In genomic region chr12:122825773-122826724, GRCh38 we compare ENCODE assay signal across 1 cellular context.
A peak's percentile ranks its signal among the peaks of the same experiment; 100 is the strongest.
TF ChIP-seq lines count a peak whose summit lies in the region.

No MANE protein-coding gene starts in this region.

TF ChIP-seq in HepG2, 621 proteins besides CTCF, POLR2A, EP300 and RAD21:
- TF ChIP-seq, protein P1, sequence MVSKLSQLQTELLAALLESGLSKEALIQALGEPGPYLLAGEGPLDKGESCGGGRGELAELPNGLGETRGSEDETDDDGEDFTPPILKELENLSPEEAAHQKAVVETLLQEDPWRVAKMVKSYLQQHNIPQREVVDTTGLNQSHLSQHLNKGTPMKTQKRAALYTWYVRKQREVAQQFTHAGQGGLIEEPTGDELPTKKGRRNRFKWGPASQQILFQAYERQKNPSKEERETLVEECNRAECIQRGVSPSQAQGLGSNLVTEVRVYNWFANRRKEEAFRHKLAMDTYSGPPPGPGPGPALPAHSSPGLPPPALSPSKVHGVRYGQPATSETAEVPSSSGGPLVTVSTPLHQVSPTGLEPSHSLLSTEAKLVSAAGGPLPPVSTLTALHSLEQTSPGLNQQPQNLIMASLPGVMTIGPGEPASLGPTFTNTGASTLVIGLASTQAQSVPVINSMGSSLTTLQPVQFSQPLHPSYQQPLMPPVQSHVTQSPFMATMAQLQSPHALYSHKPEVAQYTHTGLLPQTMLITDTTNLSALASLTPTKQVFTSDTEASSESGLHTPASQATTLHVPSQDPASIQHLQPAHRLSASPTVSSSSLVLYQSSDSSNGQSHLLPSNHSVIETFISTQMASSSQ (IDR thresholded peaks at IDR 0.05; ENCODE audit: low read depth), result peak; percentile 77
- TF ChIP-seq, protein P1 (CRISPR knock-in tag; IDR thresholded peaks at IDR 0.05; ENCODE audit: borderline replicate concordance), result no peak; the same call in 1 of the 2 replicates
- TF ChIP-seq NPAS2 (CRISPR knock-in tag; IDR thresholded peaks at IDR 0.05; ENCODE audit: borderline replicate concordance) (no peak), HNF4A (CRISPR knock-in tag; IDR thresholded peaks at IDR 0.05) (no peak), GATAD2A (CRISPR knock-in tag; IDR thresholded peaks at IDR 0.05) (peak; percentile 20; the same call in 1 of the 2 replicates), ZNF441 (CRISPR knock-in tag; IDR thresholded peaks at IDR 0.05; ENCODE audit: borderline replicate concordance) (peak; percentile 95), TFAP4 (IDR thresholded peaks at IDR 0.05; ENCODE audit: borderline replicate concordance, low read depth) (peak; percentile 44; the same call in 1 of the 2 replicates), NR2F2 (IDR thresholded peaks at IDR 0.05; ENCODE audit: borderline replicate concordance, low read depth) (no peak), ZNF275 (CRISPR knock-in tag; IDR thresholded peaks at IDR 0.05; ENCODE audit: borderline replicate concordance) (no peak), ZNF652 (CRISPR knock-in tag; IDR thresholded peaks at IDR 0.05; ENCODE audit: borderline replicate concordance, low read depth) (peak; percentile 94)
- TF ChIP-seq, protein P2, sequence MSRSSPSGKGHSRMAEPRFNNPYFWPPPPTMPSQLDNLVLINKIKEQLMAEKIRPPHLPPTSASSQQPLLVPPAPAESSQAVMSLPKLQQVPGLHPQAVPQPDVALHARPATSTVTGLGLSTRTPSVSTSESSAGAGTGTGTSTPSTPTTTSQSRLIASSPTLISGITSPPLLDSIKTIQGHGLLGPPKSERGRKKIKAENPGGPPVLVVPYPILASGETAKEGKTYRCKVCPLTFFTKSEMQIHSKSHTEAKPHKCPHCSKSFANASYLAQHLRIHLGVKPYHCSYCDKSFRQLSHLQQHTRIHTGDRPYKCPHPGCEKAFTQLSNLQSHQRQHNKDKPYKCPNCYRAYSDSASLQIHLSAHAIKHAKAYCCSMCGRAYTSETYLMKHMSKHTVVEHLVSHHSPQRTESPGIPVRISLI (CRISPR knock-in tag; IDR thresholded peaks at IDR 0.05; ENCODE audit: borderline replicate concordance), result 0 out of 2 replicates have a peak, but pooled peaks have one; percentile 14
TF ChIP-seq in HepG2: peak in this region for 6.
